8 cellular contexts compared by ENCODE assay signal in genomic region chr1:53014791-53015507, GRCh38. TPM values are rescaled to one million over a fixed set of nuclear protein-coding genes. Genes with fewer than 3 reads are reported as not detected.
DNase-seq lines count a peak whose midpoint lies in the region; ATAC-seq, FAIRE-seq and TF ChIP-seq lines count a peak whose summit lies in the region.

No MANE protein-coding gene starts in this region.

- H3K36me3 ChIP-seq in astrocyte (ENCODE audit: insufficient read depth, low read length) (no peaks in the 10 kb centered on the region), rectal smooth muscle tissue (ENCODE audit: control insufficient read depth, insufficient read depth, low read length) (no peaks in the 10 kb centered on the region), aorta (ENCODE audit: control insufficient read depth in 1 of 2, insufficient read depth in 2 of 2, low read length in 1 of 2) (no peaks in the 10 kb centered on the region)

- peak overlapping the region; percentile 87 for H3K27ac Mint-ChIP-seq in T-helper 17 cell
- H3K27ac Mint-ChIP-seq in astrocyte (ENCODE audit: unreplicated experiment): no peak overlapping the region

- H3K9me3 Mint-ChIP-seq in astrocyte (ENCODE audit: unreplicated experiment): no peaks in the 10 kb centered on the region

- H3K4me1 ChIP-seq in astrocyte (ENCODE audit: insufficient read depth, low read length): no peaks in the 10 kb centered on the region
- H3K4me1 ChIP-seq in rectal smooth muscle tissue (ENCODE audit: control insufficient read depth, insufficient read depth, low read length): peaks cover 2% of the 10 kb centered on the region
- H3K4me1 ChIP-seq in aorta (ENCODE audit: control insufficient read depth in 1 of 2, insufficient read depth in 2 of 2, low read length in 2 of 2): peaks cover 0 to 2% of the 10 kb centered on the region in 2 donors

- no peaks in the 10 kb centered on the region for H3K9me3 ChIP-seq in T-helper 17 cell (ENCODE audit: control insufficient read depth, low read length, poor library complexity, severe bottlenecking)
- H3K9me3 ChIP-seq in astrocyte (ENCODE audit: insufficient read depth, low read depth, low read length): no peaks in the 10 kb centered on the region
- H3K9me3 ChIP-seq in aorta (ENCODE audit: control insufficient read depth, low read length): no peaks in the 10 kb centered on the region

- H2AFZ ChIP-seq in astrocyte (ENCODE audit: low read depth, low read length): peak overlapping the region; percentile 75

- H3K9ac ChIP-seq in astrocyte (ENCODE audit: low read length): peak overlapping the region; percentile 80
- H3K9ac ChIP-seq in rectal smooth muscle tissue (ENCODE audit: low read length): no peak overlapping the region

- H3K36me3 Mint-ChIP-seq in T-helper 17 cell (ENCODE audit: low read depth) (peaks cover 10% of the 10 kb centered on the region), astrocyte (ENCODE audit: low read depth, unreplicated experiment) (no peaks in the 10 kb centered on the region)

- DNase-seq in GM12865 (ENCODE audit: low read depth) (peak; percentile 95), NCI-H187 (lab: John Stamatoyannopoulos, UW) (peak; percentile 5 to 66), T-helper 17 cell (peak; percentile 48 to 62 (median 62)), astrocyte (ENCODE audit: low read depth) (peak; percentile 94), hepatic stellate cell (ENCODE audit: low spot score) (peak; percentile 65), aorta (peak; percentile 82 to 83)

- intact Hi-C loops in aorta (cut with DNase I): loop anchor here in 1 of 2 donors (10.0 kb wide), 1 partner anchor 170 kb away; no protein-coding TSS in a partner anchor

- H3K27me3 Mint-ChIP-seq in T-helper 17 cell (no peaks in the 10 kb centered on the region), astrocyte (ENCODE audit: low read depth, unreplicated experiment) (no peaks in the 10 kb centered on the region)

- H3K4me2 ChIP-seq in astrocyte (ENCODE audit: low read length): peak overlapping the region; percentile 93

- H3K4me1 Mint-ChIP-seq in T-helper 17 cell (peaks cover 24% of the 10 kb centered on the region), astrocyte (ENCODE audit: low read depth, unreplicated experiment) (peaks cover 10% of the 10 kb centered on the region)

- H3K27ac ChIP-seq in astrocyte (ENCODE audit: low read depth, low read length) (peak overlapping the region; percentile 30), rectal smooth muscle tissue (ENCODE audit: low read depth, low read length) (peak overlapping the region; percentile 21), aorta (ENCODE audit: low read depth in 1 of 2, low read length in 2 of 2) (no peak overlapping the region)

- ATAC-seq in HG02870 (IDR thresholded peaks at IDR 0.05; ENCODE audit: unreplicated experiment): peak; percentile 86
- ATAC-seq in T-helper 17 cell: peak; percentile 100
- peak; percentile 92 for ATAC-seq in aorta (ENCODE audit: low FRiP score)

- H3K27me3 ChIP-seq in astrocyte (ENCODE audit: insufficient read depth, low read length) (no peaks in the 10 kb centered on the region), rectal smooth muscle tissue (ENCODE audit: control insufficient read depth, insufficient read depth, low read length) (no peaks in the 10 kb centered on the region), aorta (ENCODE audit: control insufficient read depth in 1 of 2, insufficient read depth in 2 of 2, low read length in 1 of 2) (no peaks in the 10 kb centered on the region)

- FAIRE-seq in astrocyte (lab: Jason Lieb, UNC): peak; percentile 13

- H3K4me3 ChIP-seq in GM12865 (ENCODE audit: low read depth, low read length) (peak overlapping the region; percentile 68), astrocyte (ENCODE audit: insufficient read depth, low read depth, low read length) (peak overlapping the region; percentile 84), rectal smooth muscle tissue (ENCODE audit: low read length) (peak overlapping the region; percentile 81), aorta (ENCODE audit: low read length in 2 of 2) (peak overlapping the region; percentile 89 to 98)

- peaks cover 35% of the 10 kb centered on the region for H3K79me2 ChIP-seq in astrocyte (ENCODE audit: insufficient read depth, low read length)

- no peaks in the 10 kb centered on the region for H4K20me1 ChIP-seq in astrocyte (ENCODE audit: insufficient read depth, low read length)

- H3K4me3 Mint-ChIP-seq in T-helper 17 cell (peak overlapping the region; percentile 96), astrocyte (ENCODE audit: unreplicated experiment) (peak overlapping the region; percentile 98)

- 0 to 1% methylated on average over 9 of the region's 9 CpGs for WGBS in aorta, 2 donors

- TF ChIP-seq CTCF in GM12865 (IDR thresholded peaks at IDR 0.05; ENCODE audit: insufficient read depth, low read depth, low read length, missing control alignments): no peak
- TF ChIP-seq CTCF in astrocyte (IDR thresholded peaks at IDR 0.05; ENCODE audit: insufficient read depth, low read depth, low read length): no peak

RNA-seq across cellular contexts. Expression of gene PODN, which starts 47.1 kb away (rescaled TPM):
- not detected for total RNA-seq in T-helper 17 cell
- 1.9 and 2.6 TPM in 2 replicates for total RNA-seq in astrocyte
- 100 to 1,000 TPM in 1 of 2 donors, 10 to 100 TPM in 1; 54.8 to 152 TPM for total RNA-seq in aorta
- polyA plus RNA-seq in aorta: 10 to 100 TPM; 14.3 to 52.9 TPM

Comparison
In these comparisons a context has a peak if more than half of its experiments do, and no peak if none do; other contexts are left out.
1. DNase-seq: peak in every context shown above with its lines; median percentile 95 in GM12865; 94 in astrocyte; 82 in aorta; 65 in hepatic stellate cell; 62 in T-helper 17 cell; 36 in NCI-H187.
2. H3K27ac ChIP-seq: peak in astrocyte (single experiment) and rectal smooth muscle tissue (single experiment); none in aorta (0 of 2).
3. RNA of gene PODN, which starts 47.1 kb away (total RNA-seq): 54.8 to 152 TPM in aorta; 1.9 to 2.6 TPM in astrocyte and not detected in T-helper 17 cell; every median in the first group is over 10 times any median in the second.
4. Peak in every context shown above with its lines, with median percentiles within 50 percentile points of each other: H3K4me3 ChIP-seq and ATAC-seq.